ENCODE assay signal across 10 cellular contexts in genomic region chr2:202109737-202110184, GRCh38. TPM values are rescaled to one million over a fixed set of nuclear protein-coding genes. Genes with fewer than 3 reads are reported as not detected.
DNase-seq lines count a peak whose midpoint lies in the region; ATAC-seq and TF ChIP-seq lines count a peak whose summit lies in the region.
"Had no signal": no experiment of that assay in that cellular context is flagged by ENCODE, and none has a peak within 500 bp of the region (broad histone marks: within the 10 kb centered on the region; RNA-seq: fewer than 3 reads in every experiment).

No MANE protein-coding gene starts in this region.

- no peaks in the 10 kb centered on the region for H3K36me3 Mint-ChIP-seq in type B pancreatic cell
- H3K36me3 Mint-ChIP-seq in activated CD8-positive, alpha-beta memory T cell treated with anti-CD3 and anti-CD28 coated beads, Interleukin-2, amount 10 ng/mL, durations not matched to agents 7 days and 5 days = no peaks in the 10 kb centered on the region

- in situ Hi-C loops in astrocyte of the spinal cord (cut with HindIII; ENCODE audit: low sequenced_read_pairs) = no loop called here

- no peak overlapping the region for H3K4me3 ChIP-seq in astrocyte of the spinal cord (ENCODE audit: low read depth, low read length)

- CTCF ChIA-PET in activated CD8-positive, alpha-beta memory T cell treated with anti-CD3 and anti-CD28 coated beads, Interleukin-2, amount 10 ng/mL, durations not matched to agents 7 days and 5 days (lab: Charles Lee) = no interaction called here

- peak overlapping the region; percentile 53 for H3K27ac Mint-ChIP-seq in type B pancreatic cell
- no peak overlapping the region for H3K27ac Mint-ChIP-seq in activated CD8-positive, alpha-beta memory T cell treated with anti-CD3 and anti-CD28 coated beads, Interleukin-2, amount 10 ng/mL, durations not matched to agents 7 days and 5 days
- H3K27ac Mint-ChIP-seq: dendritic cell treated with granulocyte-macrophage colony-stimulating factor and Interleukin-4, amounts not matched to agents 40 ng/mL and 50 ng/mL, for 4 days had no signal

- DNase-seq in LHCN-M2 (ENCODE audit: low read depth) (peak; percentile 11), astrocyte of the spinal cord (ENCODE audit: low read depth, low spot score) (peak; percentile 69), iris pigment epithelial cell (ENCODE audit: low read depth) (peak; percentile 83), type B pancreatic cell (ENCODE audit: extremely low spot score, unreplicated experiment) (no peak), mucosa of gallbladder (ENCODE audit: low spot score) (no peak), NCI-H82 treated with DMSO at 0.1 percent for 48 hours (lab: John Stamatoyannopoulos, UW; ENCODE audit: unreplicated experiment) (no peak)
- DNase-seq in activated CD8-positive, alpha-beta memory T cell treated with anti-CD3 and anti-CD28 coated beads, Interleukin-2, amount 10 ng/mL, durations not matched to agents 7 days and 5 days = no peak
- DNase-seq: NCI-H187 had no signal

- H3K4me1 Mint-ChIP-seq in type B pancreatic cell (ENCODE audit: unreplicated experiment) = peaks cover 25% of the 10 kb centered on the region
- H3K4me1 Mint-ChIP-seq in activated CD8-positive, alpha-beta memory T cell treated with anti-CD3 and anti-CD28 coated beads, Interleukin-2, amount 10 ng/mL, durations not matched to agents 7 days and 5 days = peaks cover 1% of the 10 kb centered on the region

- no peak for ATAC-seq in activated CD8-positive, alpha-beta memory T cell treated with anti-CD3 and anti-CD28 coated beads, Interleukin-2, amount 10 ng/mL, durations not matched to agents 7 days and 5 days

- no peaks in the 10 kb centered on the region for H3K9me3 Mint-ChIP-seq in type B pancreatic cell
- H3K9me3 Mint-ChIP-seq in activated CD8-positive, alpha-beta memory T cell treated with anti-CD3 and anti-CD28 coated beads, Interleukin-2, amount 10 ng/mL, durations not matched to agents 7 days and 5 days (ENCODE audit: low read depth) = no peaks in the 10 kb centered on the region
- H3K9me3 Mint-ChIP-seq: dendritic cell treated with granulocyte-macrophage colony-stimulating factor and Interleukin-4, amounts not matched to agents 40 ng/mL and 50 ng/mL, for 4 days had no signal

- H3K4me3 Mint-ChIP-seq in type B pancreatic cell = no peak overlapping the region
- H3K4me3 Mint-ChIP-seq in activated CD8-positive, alpha-beta memory T cell treated with anti-CD3 and anti-CD28 coated beads, Interleukin-2, amount 10 ng/mL, durations not matched to agents 7 days and 5 days = no peak overlapping the region
- H3K4me3 Mint-ChIP-seq: dendritic cell treated with granulocyte-macrophage colony-stimulating factor and Interleukin-4, amounts not matched to agents 40 ng/mL and 50 ng/mL, for 4 days had no signal

- H3K27me3 Mint-ChIP-seq in type B pancreatic cell = no peaks in the 10 kb centered on the region
- H3K27me3 Mint-ChIP-seq in activated CD8-positive, alpha-beta memory T cell treated with anti-CD3 and anti-CD28 coated beads, Interleukin-2, amount 10 ng/mL, durations not matched to agents 7 days and 5 days = peaks cover 16% of the 10 kb centered on the region

- TF ChIP-seq CTCF in astrocyte of the spinal cord (IDR thresholded peaks at IDR 0.05; ENCODE audit: low read depth, low read length) (no peak), type B pancreatic cell (conservative IDR thresholded peaks at IDR 0.05) (no peak)

RNA-seq across cellular contexts. Expression of gene KIAA2012, which starts 36.7 kb away (rescaled TPM):
- total RNA-seq in LHCN-M2 (2014; rRNA removed) = not detected in 2 replicates
- not detected for polyA plus RNA-seq in LHCN-M2 (2012)
- 0.12 and 1.3 TPM in 2 replicates for total RNA-seq in type B pancreatic cell (ENCODE audit: low replicate concordance)
- total RNA-seq in activated CD8-positive, alpha-beta memory T cell treated with anti-CD3 and anti-CD28 coated beads, Interleukin-2, amount 10 ng/mL, durations not matched to agents 7 days and 5 days = under 1 TPM in 1 of 2 experiments, not detected in 1; 0.05 TPM
- total RNA-seq in mucosa of gallbladder = not detected
- total RNA-seq: kidney epithelial cell had no signal

Comparison
In these comparisons a context has a peak if more than half of its experiments do, and no peak if none do; other contexts are left out.
1. DNase-seq: peak in LHCN-M2 (single experiment), astrocyte of the spinal cord (single experiment) and iris pigment epithelial cell (single experiment); none in type B pancreatic cell (single experiment), activated CD8-positive, alpha-beta memory T cell treated with anti-CD3 and anti-CD28 coated beads, Interleukin-2, amount 10 ng/mL, durations not matched to agents 7 days and 5 days (single experiment), mucosa of gallbladder (single experiment) and NCI-H82 treated with DMSO at 0.1 percent for 48 hours (single experiment).